ENCODE assay signal across 33 cellular contexts in the genomic region with DNA sequence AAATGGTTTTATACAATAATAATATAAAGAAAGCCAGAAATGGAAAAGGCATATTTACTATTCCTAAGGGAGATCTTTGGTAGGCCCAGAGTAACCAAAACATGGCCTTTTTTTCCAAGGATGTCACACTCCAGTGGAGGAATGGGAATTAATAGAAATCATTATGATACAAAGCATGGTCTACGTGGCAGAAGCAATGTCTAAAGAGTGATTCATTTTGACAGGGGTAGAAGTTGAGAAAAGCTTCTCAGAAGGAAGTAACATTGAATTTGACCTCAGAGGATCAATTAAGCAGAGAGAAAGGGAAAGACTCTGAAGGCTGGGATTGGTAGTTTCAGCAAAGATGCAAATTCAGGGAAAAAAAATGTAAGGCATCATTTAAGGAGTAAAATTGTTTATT.
"Had no signal": no experiment of that assay in that cellular context is flagged by ENCODE, and none has a peak within 500 bp of the region (broad histone marks: within the 10 kb centered on the region; RNA-seq: fewer than 3 reads in every experiment).

No MANE protein-coding gene starts in this region.

- H3K27me3 ChIP-seq: adrenal gland, body of pancreas, breast epithelium, MG63, Peyer's patch had no signal

- H3K4me3 Mint-ChIP-seq: activated B cell treated with CpG ODN at 0.5 μM for 24 hours; activated CD4-positive, alpha-beta memory T cell treated with anti-CD3 and anti-CD28 coated beads for 36 hours; activated naive CD4-positive, alpha-beta T cell treated with anti-CD3 and anti-CD28 coated beads for 36 hours; activated T-cell treated with anti-CD3 and anti-CD28 coated beads, Interleukin-2, amount 50 U/mL, for 4 hours; activated T-helper 1 cell treated with anti-CD3 and anti-CD28 coated beads, Interleukin-12 subunit alpha, Interleukin-12 subunit beta, Interleukin-2, Interleukin-4 antibody, amounts not matched to agents 30 ng/mL and 10 ng/mL and 1 ng/mL, durations not matched to agents 14 hours and 24 hours and 36 hours had no signal

- H3K36me3 ChIP-seq: adrenal gland, breast epithelium, MG63, Peyer's patch had no signal

- ATAC-seq: activated naive CD4-positive, alpha-beta T cell treated with anti-CD3 and anti-CD28 coated beads, Interleukin-2, amount 50 U/mL, for 72 hours; activated T-cell treated with anti-CD3 and anti-CD28 coated beads, Interleukin-2, amount 50 U/mL, for 4 hours; body of pancreas; PC-3 had no signal

- H3K4me1 ChIP-seq: breast epithelium, Peyer's patch had no signal

- DNase-seq: activated B cell treated with CpG ODN at 0.5 μM for 24 hours; activated CD4-positive, alpha-beta memory T cell treated with anti-CD3 and anti-CD28 coated beads for 36 hours; activated CD4-positive, alpha-beta T cell treated with anti-CD3 and anti-CD28 coated beads for 4 hours; activated CD4-positive, alpha-beta T cell treated with anti-CD3 and anti-CD28 coated beads, Interleukin-2, amount 50 U/mL, for 1 hour; activated CD4-positive, CD25-positive, alpha-beta regulatory T cell treated with anti-CD3 and anti-CD28 coated beads, Interleukin-2, amount 50 U/mL, for 72 hours; activated CD8-positive, alpha-beta memory T cell treated with anti-CD3 and anti-CD28 coated beads, Interleukin-2, amount 50 U/mL, for 4 hours; activated gamma-delta T cell treated with Interleukin-2 at 50 U/mL for 16 hours; activated naive CD4-positive, alpha-beta T cell treated with anti-CD3 and anti-CD28 coated beads for 36 hours; activated T-cell treated with anti-CD3 and anti-CD28 coated beads for 4 hours; activated T-cell treated with anti-CD3 and anti-CD28 coated beads, Interleukin-2, amount 50 U/mL, for 4 hours; adrenal gland; body of pancreas; Kasumi-1; KG1; MG63; NCI-H1092; NCI-H1436 treated with DMSO at 0.1 percent for 48 hours; NCI-H187; NCI-H2029 treated with DMSO at 0.1 percent for 48 hours; NCI-H2107; NCI-H226; NCI-H446 treated with DMSO at 0.1 percent for 48 hours; PC-3; Peyer's patch; Right ventricle myocardium superior; SW 1271; T-helper 1 cell; T-helper 2 cell; T-helper 9 cell had no signal

- H3K9me3 ChIP-seq: body of pancreas, breast epithelium, MG63, Peyer's patch had no signal

- H3K36me3 Mint-ChIP-seq: activated CD4-positive, alpha-beta memory T cell treated with anti-CD3 and anti-CD28 coated beads for 36 hours; activated naive CD4-positive, alpha-beta T cell treated with anti-CD3 and anti-CD28 coated beads, Interleukin-2, amount 50 U/mL, for 72 hours had no signal

- H3K27me3 Mint-ChIP-seq: activated B cell treated with CpG ODN at 0.5 μM for 24 hours; activated CD4-positive, alpha-beta memory T cell treated with anti-CD3 and anti-CD28 coated beads for 36 hours had no signal

- H3K9me3 Mint-ChIP-seq: activated CD4-positive, alpha-beta memory T cell treated with anti-CD3 and anti-CD28 coated beads for 36 hours had no signal

- H3K27ac Mint-ChIP-seq: activated B cell treated with CpG ODN at 0.5 μM for 24 hours; activated CD4-positive, alpha-beta memory T cell treated with anti-CD3 and anti-CD28 coated beads for 36 hours; activated naive CD4-positive, alpha-beta T cell treated with anti-CD3 and anti-CD28 coated beads for 36 hours; activated naive CD4-positive, alpha-beta T cell treated with anti-CD3 and anti-CD28 coated beads, Interleukin-2, amount 50 U/mL, for 72 hours; activated T-helper 1 cell treated with anti-CD3 and anti-CD28 coated beads, Interleukin-12 subunit alpha, Interleukin-12 subunit beta, Interleukin-2, Interleukin-4 antibody, amounts not matched to agents 30 ng/mL and 10 ng/mL and 1 ng/mL, durations not matched to agents 14 hours and 24 hours and 36 hours had no signal

- H3K27ac ChIP-seq: adrenal gland, body of pancreas, breast epithelium, Peyer's patch, VCaP had no signal

- H3K4me3 ChIP-seq: adrenal gland, body of pancreas, breast epithelium, MG63, Peyer's patch had no signal
